In genomic region chr10:132229834-132230556, GRCh38 we compare ENCODE assay signal across 9 cellular contexts. TPM values are rescaled to one million over a fixed set of nuclear protein-coding genes. Genes with fewer than 3 reads are reported as not detected.
DNase-seq lines count a peak whose midpoint lies in the region; TF ChIP-seq lines count a peak whose summit lies in the region.
"Had no signal": no experiment of that assay in that cellular context is flagged by ENCODE, and none has a peak within 500 bp of the region (broad histone marks: within the 10 kb centered on the region; RNA-seq: fewer than 3 reads in every experiment).

No MANE protein-coding gene starts in this region.

- no peaks in the 10 kb centered on the region for H3K9me3 ChIP-seq in fibroblast of lung (ENCODE audit: control insufficient read depth, insufficient read depth, low read depth, low read length)
- H3K9me3 ChIP-seq: SJSA1 had no signal

- no peaks in the 10 kb centered on the region for H3K36me3 ChIP-seq in fibroblast of lung (ENCODE audit: control insufficient read depth, insufficient read depth, low read length)
- H3K36me3 ChIP-seq: SJSA1 had no signal

- H3K4me2 ChIP-seq in fibroblast of lung (ENCODE audit: extremely low read depth, insufficient read depth, low read length) = no peak overlapping the region

- no peaks in the 10 kb centered on the region for H3K79me2 ChIP-seq in fibroblast of lung (ENCODE audit: control insufficient read depth, insufficient read depth, low read length)

- DNase-seq in activated CD8-positive, alpha-beta memory T cell treated with anti-CD3 and anti-CD28 coated beads for 24 hours = peak; percentile 67
- no peak for DNase-seq in activated CD8-positive, alpha-beta memory T cell treated with anti-CD3 and anti-CD28 coated beads, Interleukin-2, amount 50 U/mL, for 4 hours
- DNase-seq in SW480 (ENCODE audit: low spot score) = peak; percentile 16
- DNase-seq in fibroblast of lung (ENCODE audit: low read depth in 2 of 2) = peak; percentile 9 to 12
- DNase-seq in stimulated activated CD4-positive, alpha-beta T cell treated with anti-CD3 and anti-CD28 coated beads, Interleukin-4, amount 100 ng/mL, for 24 hours = peak; percentile 27
- DNase-seq in occipital lobe (lab: John Stamatoyannopoulos, UW) = no peak
- DNase-seq in putamen (ENCODE audit: low spot score) = no peak
- DNase-seq in NCI-H1092 treated with DMSO at 0.1 percent for 48 hours (lab: John Stamatoyannopoulos, UW) = no peak

- no peaks in the 10 kb centered on the region for H3K4me1 ChIP-seq in fibroblast of lung (ENCODE audit: control insufficient read depth, extremely low read depth, insufficient read depth, low read length)
- H3K4me1 ChIP-seq: SJSA1 had no signal

- H3K9ac ChIP-seq in fibroblast of lung (ENCODE audit: insufficient read depth, low read length) = no peak overlapping the region

- no peak overlapping the region for H2AFZ ChIP-seq in fibroblast of lung (ENCODE audit: low read length)

- H3K4me3 ChIP-seq in fibroblast of lung (replicated peaks in 1 of 4; ENCODE audit: control extremely low read depth in 1 of 4, insufficient read depth in 1 of 4, low read depth in 3 of 4, low read length in 4 of 4) = no peak overlapping the region
- H3K4me3 ChIP-seq: SJSA1 had no signal

- H3K27ac ChIP-seq in fibroblast of lung (ENCODE audit: insufficient read depth, low read length) = no peak overlapping the region
- H3K27ac ChIP-seq: SJSA1 had no signal

- no peaks in the 10 kb centered on the region for H3K27me3 ChIP-seq in fibroblast of lung (ENCODE audit: control insufficient read depth, insufficient read depth, low read length)
- H3K27me3 ChIP-seq: SJSA1 had no signal

- TF ChIP-seq CTCF in fibroblast of lung (conservative IDR thresholded peaks at IDR 0.05 in 1 of 2, IDR thresholded peaks at IDR 0.05 in 1 of 2; ENCODE audit: low read depth in 1 of 2, low read length in 2 of 2) = no peak

- no peaks in the 10 kb centered on the region for H4K20me1 ChIP-seq in fibroblast of lung (ENCODE audit: control insufficient read depth, extremely low read depth, insufficient read depth, low read length)

RNA-seq across cellular contexts. Expression of gene DPYSL4, which starts 43.2 kb away (rescaled TPM):
- total RNA-seq in fibroblast of lung = 0.26 and 0.83 TPM in 2 replicates
- 1.1 and 1.4 TPM in 2 replicates for polyA plus RNA-seq in fibroblast of lung
- polyA plus RNA-seq in fibroblast of lung (2012) = 3.1 and 3.4 TPM in 2 replicates
- 1.2 and 2.3 TPM in 2 replicates for polyA minus RNA-seq in fibroblast of lung (ENCODE audit: low replicate concordance)
- 40.6 TPM for total RNA-seq in occipital lobe

Comparison
In these comparisons a context has a peak if more than half of its experiments do, and no peak if none do; other contexts are left out.
1. DNase-seq: peak in activated CD8-positive, alpha-beta memory T cell treated with anti-CD3 and anti-CD28 coated beads for 24 hours (single experiment), SW480 (single experiment), fibroblast of lung (2 of 2) and stimulated activated CD4-positive, alpha-beta T cell treated with anti-CD3 and anti-CD28 coated beads, Interleukin-4, amount 100 ng/mL, for 24 hours (single experiment); none in activated CD8-positive, alpha-beta memory T cell treated with anti-CD3 and anti-CD28 coated beads, Interleukin-2, amount 50 U/mL, for 4 hours (single experiment), occipital lobe (single experiment), putamen (single experiment) and NCI-H1092 treated with DMSO at 0.1 percent for 48 hours (single experiment).
2. RNA of gene DPYSL4, which starts 43.2 kb away (total RNA-seq): 40.6 TPM in occipital lobe (single experiment); 0.26 to 0.83 TPM in fibroblast of lung; every median in the first group is over 10 times any median in the second.